In the genomic region with DNA sequence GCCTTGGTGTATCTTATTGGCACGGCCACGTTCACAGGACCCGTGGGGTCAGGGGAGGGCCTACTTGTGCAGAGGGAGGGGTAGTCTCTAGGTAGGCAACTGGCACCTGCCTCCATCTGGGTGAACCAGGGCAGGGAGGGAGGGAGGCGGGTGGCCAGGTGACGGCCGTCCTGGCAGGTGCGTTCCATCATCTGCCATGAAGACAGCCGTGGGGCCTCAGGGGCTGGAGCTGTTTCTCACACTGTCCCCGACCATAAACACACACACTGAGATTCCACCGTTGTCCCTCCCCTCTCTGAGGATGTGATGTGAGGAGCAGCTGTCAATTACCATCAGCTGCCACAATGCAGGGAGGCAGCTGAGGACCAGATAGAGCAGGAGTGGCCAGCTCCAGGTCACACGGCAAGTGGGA, we compare ENCODE assay signal across 10 cellular contexts. TPM values are rescaled to one million over a fixed set of nuclear protein-coding genes. Genes with fewer than 3 reads are reported as not detected.
A peak's percentile ranks its signal among the peaks of the same experiment; 100 is the strongest.
DNase-seq lines count a peak whose midpoint lies in the region; ATAC-seq and TF ChIP-seq lines count a peak whose summit lies in the region.
"Had no signal": no experiment of that assay in that cellular context is flagged by ENCODE, and none has a peak within 500 bp of the region (broad histone marks: within the 10 kb centered on the region; RNA-seq: fewer than 3 reads in every experiment).

No MANE protein-coding gene starts in this region.

- H3K4me1 Mint-ChIP-seq in nephron: peaks cover 87% of the 10 kb centered on the region
- peaks cover 34% of the 10 kb centered on the region for H3K4me1 Mint-ChIP-seq in activated naive CD4-positive, alpha-beta T cell treated with anti-CD3 and anti-CD28 coated beads for 36 hours (ENCODE audit: low read depth)

- TF ChIP-seq POLR2A in uterus (IDR thresholded peaks at IDR 0.05): no peak

- no peaks in the 10 kb centered on the region for H4K20me1 ChIP-seq in mammary epithelial cell (ENCODE audit: insufficient read depth, low read length)

- peak overlapping the region in 2 of 3 experiments; percentile 66 to 70 for H3K4me3 Mint-ChIP-seq in nephron
- H3K4me3 Mint-ChIP-seq in activated naive CD4-positive, alpha-beta T cell treated with anti-CD3 and anti-CD28 coated beads for 36 hours: no peak overlapping the region

- H3K9me3 ChIP-seq in left ventricle myocardium inferior (replicated peaks): no peaks in the 10 kb centered on the region
- no peaks in the 10 kb centered on the region for H3K9me3 ChIP-seq in mammary epithelial cell (replicated peaks; ENCODE audit: insufficient read depth, low read length)
- no peaks in the 10 kb centered on the region for H3K9me3 ChIP-seq in uterus

- CTCF ChIA-PET in mammary epithelial cell (lab: Charles Lee; ENCODE audit: low non-redundant PET): interaction anchor here (0.6 kb wide), 1 partner anchor 68 kb away, joined by 3 read pairs; no protein-coding TSS in a partner anchor
- CTCF ChIA-PET in activated naive CD4-positive, alpha-beta T cell treated with anti-CD3 and anti-CD28 coated beads for 36 hours (lab: Charles Lee): interaction anchor here (1.2 kb wide), 1 partner anchor 94 kb away, joined by 3 read pairs; no protein-coding TSS in a partner anchor

- BruUV-seq in mammary epithelial cell (replicated peaks; lab: Mats Ljungman, UMichigan): no TSS peak

- H3K9ac ChIP-seq in mammary epithelial cell (ENCODE audit: insufficient read depth, low read length): no peak overlapping the region

- no peak for TF ChIP-seq CTCF in left ventricle myocardium inferior (IDR thresholded peaks at IDR 0.05; ENCODE audit: borderline replicate concordance)
- TF ChIP-seq CTCF in mammary epithelial cell (conservative IDR thresholded peaks at IDR 0.05 in 1 of 2, IDR thresholded peaks at IDR 0.05 in 1 of 2; ENCODE audit: extremely low read depth in 1 of 2, insufficient read depth in 1 of 2, low read depth in 1 of 2, low read length in 2 of 2): no peak
- no peak for TF ChIP-seq CTCF in nephron (IDR thresholded peaks at IDR 0.05; ENCODE audit: unreplicated experiment in 3 of 3)
- no peak for TF ChIP-seq CTCF in uterus (IDR thresholded peaks at IDR 0.05)

- WGBS in mammary epithelial cell (ENCODE audit: low coverage, missing lambda C conversion rate): 46% methylated on average over 6 of the region's 11 CpGs

- no peaks in the 10 kb centered on the region for H3K36me3 Mint-ChIP-seq in nephron (ENCODE audit: low read depth)
- H3K36me3 Mint-ChIP-seq in activated naive CD4-positive, alpha-beta T cell treated with anti-CD3 and anti-CD28 coated beads for 36 hours (ENCODE audit: low read depth): no peaks in the 10 kb centered on the region

- H3K27ac Mint-ChIP-seq in nephron: peak overlapping the region; percentile 83 to 96 (median 95)
- no peak overlapping the region for H3K27ac Mint-ChIP-seq in activated naive CD4-positive, alpha-beta T cell treated with anti-CD3 and anti-CD28 coated beads for 36 hours

- no peaks in the 10 kb centered on the region for H3K36me3 ChIP-seq in left ventricle myocardium inferior
- no peaks in the 10 kb centered on the region for H3K36me3 ChIP-seq in mammary epithelial cell (ENCODE audit: insufficient read depth, low read length)
- no peaks in the 10 kb centered on the region for H3K36me3 ChIP-seq in uterus

- no peaks in the 10 kb centered on the region for H3K9me3 Mint-ChIP-seq in nephron
- no peaks in the 10 kb centered on the region for H3K9me3 Mint-ChIP-seq in activated naive CD4-positive, alpha-beta T cell treated with anti-CD3 and anti-CD28 coated beads for 36 hours

- no peak for ATAC-seq in Right ventricle myocardium inferior

- DNase-seq in left ventricle myocardium inferior: no peak
- DNase-seq in Right ventricle myocardium inferior (ENCODE audit: missing footprints): no peak
- DNase-seq in mammary epithelial cell: no peak
- DNase-seq in uterus: no peak
- DNase-seq in COLO829 (ENCODE audit: low spot score): no peak
- no peak for DNase-seq in activated naive CD4-positive, alpha-beta T cell treated with anti-CD3 and anti-CD28 coated beads for 36 hours
- no peak for DNase-seq in RKO (ENCODE audit: low spot score)
- DNase-seq: activated CD4-positive, alpha-beta T cell treated with anti-CD3 and anti-CD28 coated beads for 4 hours; OCI-M1 had no signal

- H3K4me1 ChIP-seq in left ventricle myocardium inferior (peaks cover 100% of the 10 kb centered on the region), mammary epithelial cell (ENCODE audit: insufficient read depth, low read length) (peaks cover 44% of the 10 kb centered on the region), uterus (peaks cover 46 to 68% of the 10 kb centered on the region in 2 donors)

- in situ Hi-C loops in mammary epithelial cell (cut with MboI; ENCODE audit: low sequenced_read_pairs in 2 of 2): no loop called here

- H3K4me3 ChIP-seq in left ventricle myocardium inferior (peak overlapping the region; percentile 13), mammary epithelial cell (replicated peaks in 1 of 3; ENCODE audit: insufficient read depth in 1 of 3, low read depth in 2 of 3, low read length in 3 of 3) (no peak overlapping the region), uterus (no peak overlapping the region)

- H3K79me2 ChIP-seq in mammary epithelial cell (ENCODE audit: insufficient read depth, low read length): peaks cover 98% of the 10 kb centered on the region

- H3K27me3 Mint-ChIP-seq in nephron (ENCODE audit: low read depth): peaks cover 4% of the 10 kb centered on the region
- no peaks in the 10 kb centered on the region for H3K27me3 Mint-ChIP-seq in activated naive CD4-positive, alpha-beta T cell treated with anti-CD3 and anti-CD28 coated beads for 36 hours (ENCODE audit: low read depth)

- dilution Hi-C loops in mammary epithelial cell (cut with HindIII; ENCODE audit: low sequenced_read_pairs): no loop called here

- no peak overlapping the region for H2AFZ ChIP-seq in mammary epithelial cell (ENCODE audit: low read depth, low read length)

- H3K4me2 ChIP-seq in mammary epithelial cell (ENCODE audit: insufficient read depth, low read depth, low read length): peak overlapping the region; percentile 33

- peak overlapping the region; percentile 74 for H3K27ac ChIP-seq in left ventricle myocardium inferior (replicated peaks)
- H3K27ac ChIP-seq in mammary epithelial cell (ENCODE audit: insufficient read depth, low read depth, low read length): no peak overlapping the region
- H3K27ac ChIP-seq in uterus: peak overlapping the region; percentile 81 to 97

- intact Hi-C loops in left ventricle myocardium inferior (cut with micrococcal nuclease): no loop called here
- intact Hi-C loops in Right ventricle myocardium inferior (cut with DNase I): no loop called here
- intact Hi-C loops in mammary epithelial cell (cut with micrococcal nuclease): no loop called here
- intact Hi-C loops in uterus (cut with DNase I; ENCODE audit: low total_unique reads): no loop called here
- intact Hi-C loops in activated naive CD4-positive, alpha-beta T cell treated with anti-CD3 and anti-CD28 coated beads for 36 hours (cut with micrococcal nuclease): no loop called here

- H3K27me3 ChIP-seq in left ventricle myocardium inferior (ENCODE audit: low read depth) (no peaks in the 10 kb centered on the region), mammary epithelial cell (ENCODE audit: insufficient read depth, low read length) (no peaks in the 10 kb centered on the region), uterus (no peaks in the 10 kb centered on the region)

RNA-seq across cellular contexts. Expression of a gene that starts 32.8 kb away (rescaled TPM):
- total RNA-seq in left ventricle myocardium inferior (55.9 TPM), Right ventricle myocardium inferior (48.8 TPM), mammary epithelial cell (10 to 100 TPM; 22.3 to 25.0 TPM), uterus (100 to 1,000 TPM in 1 of 4 donors, 10 to 100 TPM in 3; 18.7 to 188 (median 36.7) TPM)
- 5.9 TPM for polyA plus RNA-seq in mammary epithelial cell
- polyA minus RNA-seq in mammary epithelial cell: 16.3 TPM
- total RNA-seq in activated naive CD4-positive, alpha-beta T cell treated with anti-CD3 and anti-CD28 coated beads for 36 hours: 10 to 100 TPM; 15.6 to 18.3 TPM
